9 cellular contexts compared by ENCODE assay signal in the genomic region with DNA sequence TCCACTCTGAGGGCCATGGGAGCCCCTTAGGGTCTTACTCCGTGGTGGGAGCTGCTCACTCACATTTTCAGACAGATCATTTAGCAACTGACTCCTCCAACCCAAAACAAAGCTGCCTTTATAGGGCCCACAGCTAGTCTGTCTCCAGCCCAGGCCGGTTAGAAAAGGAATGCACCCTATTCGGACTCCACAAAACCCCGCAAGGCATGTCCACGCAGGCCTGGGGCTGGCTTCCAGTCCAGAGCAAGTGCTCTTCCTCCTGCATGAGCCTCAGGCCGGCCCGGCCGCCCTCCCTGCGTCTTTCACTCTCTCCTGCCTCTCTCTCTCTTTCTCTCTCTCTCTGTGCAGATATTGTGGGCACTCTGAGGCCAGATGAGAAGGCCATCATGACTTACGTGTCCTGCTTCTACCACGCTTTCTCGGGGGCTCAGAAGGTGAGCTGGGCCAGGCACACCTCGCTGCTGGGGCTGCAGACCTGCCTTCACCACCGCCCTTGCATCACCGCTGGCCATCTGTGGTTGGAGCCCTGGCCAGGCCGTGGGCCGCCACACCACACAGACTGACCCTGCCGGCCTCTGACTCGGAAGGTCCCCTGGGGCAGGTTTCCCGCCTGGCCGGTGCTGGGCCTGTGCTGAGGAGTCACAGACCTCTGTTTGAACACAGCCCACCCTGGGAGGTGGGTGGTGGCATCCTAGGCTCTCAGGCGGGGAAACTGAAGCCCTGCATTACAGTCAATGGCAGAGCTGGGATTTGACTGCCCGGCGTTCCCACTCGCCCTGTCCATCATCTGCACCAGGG. TPM values are rescaled to one million over a fixed set of nuclear protein-coding genes. Genes with fewer than 3 reads are reported as not detected.
DNase-seq lines count a peak whose midpoint lies in the region; ATAC-seq and TF ChIP-seq lines count a peak whose summit lies in the region.
"Had no signal": no experiment of that assay in that cellular context is flagged by ENCODE, and none has a peak within 500 bp of the region (broad histone marks: within the 10 kb centered on the region; RNA-seq: fewer than 3 reads in every experiment).

No MANE protein-coding gene starts in this region.

- no peaks in the 10 kb centered on the region for H3K27me3 ChIP-seq in cardiac muscle cell
- H3K27me3 ChIP-seq in parathyroid adenoma (ENCODE audit: control insufficient read depth, insufficient read depth, low read length), result no peaks in the 10 kb centered on the region

- no peak for ATAC-seq in GM19023 (IDR thresholded peaks at IDR 0.05; ENCODE audit: unreplicated experiment)
- ATAC-seq: activated CD4-positive, alpha-beta T cell treated with anti-CD3 and anti-CD28 coated beads for 36 hours had no signal

- H3K27ac ChIP-seq in cardiac muscle cell (peak overlapping the region; percentile 73), parathyroid adenoma (peak overlapping the region; percentile 77)

- intact Hi-C loops in cardiac septum (cut with DNase I), result no loop called here

- peaks cover 6% of the 10 kb centered on the region for H3K79me2 ChIP-seq in parathyroid adenoma

- no peak overlapping the region for H3K9ac ChIP-seq in parathyroid adenoma

- DNase-seq in cardiac muscle cell (ENCODE audit: low read depth in 1 of 2, low spot score in 1 of 2), result no peak
- DNase-seq in cardiac septum (ENCODE audit: low spot score), result no peak
- DNase-seq in fibroblast of mammary gland (ENCODE audit: low read depth), result peak; percentile 70
- no peak for DNase-seq in immature natural killer cell
- DNase-seq in DMS114 treated with DMSO at 0.1 percent for 48 hours (lab: John Stamatoyannopoulos, UW; ENCODE audit: unreplicated experiment), result no peak
- no peak for DNase-seq in NCI-H1105 treated with DMSO at 0.1 percent for 48 hours (lab: John Stamatoyannopoulos, UW)
- DNase-seq: activated CD4-positive, alpha-beta T cell treated with anti-CD3 and anti-CD28 coated beads for 36 hours had no signal

- H2AFZ ChIP-seq in parathyroid adenoma, result no peak overlapping the region

- TF ChIP-seq CTCF in cardiac muscle cell (IDR thresholded peaks at IDR 0.05; ENCODE audit: low read depth, low read length) (no peak), fibroblast of mammary gland (conservative IDR thresholded peaks at IDR 0.05; ENCODE audit: control insufficient read depth, insufficient read depth, low read depth, low read length) (no peak), parathyroid adenoma (IDR thresholded peaks at IDR 0.05) (no peak)

- no peaks in the 10 kb centered on the region for H3K4me1 ChIP-seq in cardiac muscle cell (ENCODE audit: low read depth)
- H3K4me1 ChIP-seq in parathyroid adenoma, result peaks cover 38% of the 10 kb centered on the region

- peaks cover 7 to 11% of the 10 kb centered on the region in 2 donors for H3K4me1 Mint-ChIP-seq in immature natural killer cell
- H3K4me1 Mint-ChIP-seq: activated CD4-positive, alpha-beta T cell treated with anti-CD3 and anti-CD28 coated beads for 36 hours had no signal

- H3K27me3 Mint-ChIP-seq in immature natural killer cell (ENCODE audit: low read depth in 3 of 3), result peaks cover 0 to 3% (median 2%) of the 10 kb centered on the region in 3 donors
- H3K27me3 Mint-ChIP-seq: activated CD4-positive, alpha-beta T cell treated with anti-CD3 and anti-CD28 coated beads for 36 hours had no signal

- H3K36me3 ChIP-seq in cardiac muscle cell, result peaks cover 54% of the 10 kb centered on the region
- H3K36me3 ChIP-seq in parathyroid adenoma (ENCODE audit: control insufficient read depth, insufficient read depth, low read length), result no peaks in the 10 kb centered on the region

- H3K4me3 Mint-ChIP-seq in immature natural killer cell, result no peak overlapping the region
- H3K4me3 Mint-ChIP-seq: activated CD4-positive, alpha-beta T cell treated with anti-CD3 and anti-CD28 coated beads for 36 hours had no signal

- H3K9me3 ChIP-seq in cardiac muscle cell (ENCODE audit: low read depth) (no peaks in the 10 kb centered on the region), parathyroid adenoma (ENCODE audit: control insufficient read depth, low read length) (no peaks in the 10 kb centered on the region)

- peaks cover 6 to 32% (median 12%) of the 10 kb centered on the region in 3 donors for H3K36me3 Mint-ChIP-seq in immature natural killer cell

- no peaks in the 10 kb centered on the region for H3K9me3 Mint-ChIP-seq in immature natural killer cell

- H3K4me3 ChIP-seq in cardiac muscle cell (no peak overlapping the region), fibroblast of mammary gland (ENCODE audit: control insufficient read depth, low read depth, low read length) (no peak overlapping the region), parathyroid adenoma (ENCODE audit: low read depth, low read length) (no peak overlapping the region)

- H3K4me2 ChIP-seq in parathyroid adenoma (ENCODE audit: low read length), result no peak overlapping the region

- H3K27ac Mint-ChIP-seq in immature natural killer cell, result peak overlapping the region in 3 of 6 donors; percentile 42 to 89 (median 59)
- H3K27ac Mint-ChIP-seq: activated CD4-positive, alpha-beta T cell treated with anti-CD3 and anti-CD28 coated beads for 36 hours had no signal

RNA-seq across cellular contexts. Expression of a gene that starts 33.1 kb away (rescaled TPM):
- total RNA-seq in cardiac muscle cell, result 1.6 and 10.9 TPM in 2 replicates
- 1.3 and 3.4 TPM in 2 replicates for polyA plus RNA-seq in cardiac muscle cell
- 1.7 TPM for total RNA-seq in cardiac septum
- polyA plus RNA-seq in immature natural killer cell, result 10 to 100 TPM; 25.7 to 72.8 (median 55.1) TPM
